28 cellular contexts compared by ENCODE assay signal in the genomic region with DNA sequence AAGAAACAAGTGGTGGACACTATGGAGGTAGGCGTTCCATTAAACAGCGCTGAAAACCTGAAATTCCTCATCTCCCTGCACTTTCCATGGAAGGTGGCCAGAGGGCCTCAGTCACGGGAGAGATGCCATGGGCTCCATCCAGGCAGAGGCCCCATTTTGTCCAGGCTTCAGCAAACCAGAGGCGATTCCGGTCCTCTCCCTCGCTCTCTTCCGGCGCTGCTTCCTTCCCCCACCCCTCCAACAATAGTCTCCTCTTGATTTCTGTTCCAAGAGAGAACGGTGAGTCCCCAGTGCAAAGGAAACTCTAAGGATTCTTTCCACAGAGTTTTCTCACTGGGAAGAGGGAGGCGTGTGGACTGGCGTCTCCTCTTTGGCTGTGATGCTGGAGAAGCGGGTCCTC. TPM values are rescaled to one million over a fixed set of nuclear protein-coding genes. Genes with fewer than 3 reads are reported as not detected.
DNase-seq lines count a peak whose midpoint lies in the region; ATAC-seq and TF ChIP-seq lines count a peak whose summit lies in the region.
"Had no signal": no experiment of that assay in that cellular context is flagged by ENCODE, and none has a peak within 500 bp of the region (broad histone marks: within the 10 kb centered on the region; RNA-seq: fewer than 3 reads in every experiment).

No MANE protein-coding gene starts in this region.

- H3K9me3 ChIP-seq in adipocyte (ENCODE audit: control insufficient read depth, low read length) (no peaks in the 10 kb centered on the region), heart left ventricle (no peaks in the 10 kb centered on the region), lower lobe of right lung (no peaks in the 10 kb centered on the region), testis (no peaks in the 10 kb centered on the region), adrenal gland (replicated peaks in 1 of 3) (no peaks in the 10 kb centered on the region)
- H3K9me3 ChIP-seq: A549, vagina had no signal

- H3K27me3 ChIP-seq in adipocyte (replicated peaks; ENCODE audit: control insufficient read depth, insufficient read depth, low read length) (no peaks in the 10 kb centered on the region), heart left ventricle (no peaks in the 10 kb centered on the region), lower lobe of right lung (ENCODE audit: low read depth) (no peaks in the 10 kb centered on the region), testis (no peaks in the 10 kb centered on the region), adrenal gland (no peaks in the 10 kb centered on the region)
- H3K27me3 ChIP-seq: hepatocyte, vagina had no signal

- DNase-seq in adipocyte (ENCODE audit: low read depth) (no peak), heart left ventricle (peak; percentile 41 to 72 (median 65)), lower lobe of right lung (no peak), testis (peak; percentile 19), T-helper 1 cell (no peak), adrenal gland (no peak)
- DNase-seq: activated CD4-positive, alpha-beta T cell treated with anti-CD3 and anti-CD28 coated beads, Interleukin-2, amount 10 ng/mL, durations not matched to agents 24 days and 14 days; activated naive CD8-positive, alpha-beta T cell treated with anti-CD3 and anti-CD28 coated beads, Interleukin-2, amount 50 U/mL, for 24 hours; activated T-cell treated with anti-CD3 and anti-CD28 coated beads, Interleukin-2, amount 50 U/mL, for 48 hours; CD4-positive, alpha-beta memory T cell; effector memory CD4-positive, alpha-beta T cell; EL; erythroblast; foreskin fibroblast; NCI-H1092; NCI-H1694 treated with DMSO at 0.1 percent for 48 hours; NCI-H2171 treated with DMSO at 0.1 percent for 48 hours; NCI-H524; retina; stimulated activated CD4-positive, alpha-beta T cell treated with anti-CD3 and anti-CD28 coated beads, Interleukin-2, amount 100 ng/mL, for 48 hours had no signal

- H3K4me1 ChIP-seq in adipocyte (ENCODE audit: control insufficient read depth, insufficient read depth, low read length) (peaks cover 32% of the 10 kb centered on the region), heart left ventricle (peaks cover 0 to 54% (median 12%) of the 10 kb centered on the region in 12 donors), lower lobe of right lung (peaks cover 6% of the 10 kb centered on the region), testis (no peaks in the 10 kb centered on the region), adrenal gland (replicated peaks in 1 of 2) (no peaks in the 10 kb centered on the region)

- peak overlapping the region; percentile 11 for H3K9ac ChIP-seq in adipocyte (ENCODE audit: low read length)

- WGBS in heart left ventricle, 4 donors, result 58 to 68% (median 64%) methylated on average over 12 of the region's 12 CpGs
- WGBS in testis, 2 donors, result 40 to 63% methylated on average over 12 of the region's 12 CpGs
- WGBS in adrenal gland, 4 donors, result 78 to 85% (median 83%) methylated on average over 12 of the region's 12 CpGs

- ATAC-seq in heart left ventricle (peak; percentile 65 to 85 (median 72)), lower lobe of right lung (peak in 1 of 2 donors; percentile 25), GM21576 (IDR thresholded peaks at IDR 0.05; ENCODE audit: unreplicated experiment) (no peak)
- no peak for ATAC-seq in activated CD4-positive, CD25-positive, alpha-beta regulatory T cell treated with anti-CD3 and anti-CD28 coated beads, Interleukin-2, amount 50 U/mL, for 24 hours
- ATAC-seq: A549; activated naive CD8-positive, alpha-beta T cell treated with anti-CD3 and anti-CD28 coated beads, Interleukin-2, amount 50 U/mL, for 24 hours; natural killer cell treated with Interleukin-12 subunit alpha and Interleukin-12 subunit beta and Interleukin-15 and Interleukin-18, amount 100 ng/mL, for 72 hours had no signal

- H3K4me3 ChIP-seq in adipocyte (ENCODE audit: low read length), result no peak overlapping the region
- H3K4me3 ChIP-seq in heart left ventricle, result peak overlapping the region in 2 of 12 donors; percentile 5 to 12
- no peak overlapping the region for H3K4me3 ChIP-seq in lower lobe of right lung
- peak overlapping the region in 1 of 2 donors; percentile 31 for H3K4me3 ChIP-seq in testis
- H3K4me3 ChIP-seq in adrenal gland, result no peak overlapping the region
- H3K4me3 ChIP-seq: A549, hepatocyte, vagina had no signal

- TF ChIP-seq CTCF in heart left ventricle (IDR thresholded peaks at IDR 0.05) (no peak), lower lobe of right lung (IDR thresholded peaks at IDR 0.05) (no peak), testis (IDR thresholded peaks at IDR 0.05) (no peak), adrenal gland (IDR thresholded peaks at IDR 0.05) (no peak)

- H3K36me3 ChIP-seq in adipocyte (ENCODE audit: control insufficient read depth, insufficient read depth, low read length, severe bottlenecking) (no peaks in the 10 kb centered on the region), heart left ventricle (no peaks in the 10 kb centered on the region), lower lobe of right lung (no peaks in the 10 kb centered on the region), testis (ENCODE audit: low read depth, missing control alignments) (no peaks in the 10 kb centered on the region), adrenal gland (replicated peaks in 1 of 2) (no peaks in the 10 kb centered on the region)
- H3K36me3 ChIP-seq: vagina had no signal

- TF ChIP-seq POLR2A in heart left ventricle (IDR thresholded peaks at IDR 0.05), result no peak
- TF ChIP-seq POLR2A in testis (IDR thresholded peaks at IDR 0.05), result no peak
- TF ChIP-seq POLR2A in adrenal gland (IDR thresholded peaks at IDR 0.05), result no peak

- H3K27ac ChIP-seq in heart left ventricle, result peak overlapping the region; percentile 56 to 84 (median 68)
- H3K27ac ChIP-seq in lower lobe of right lung, result peak overlapping the region; percentile 42
- peak overlapping the region in 1 of 2 donors; percentile 41 for H3K27ac ChIP-seq in testis
- H3K27ac ChIP-seq in adrenal gland, result no peak overlapping the region
- H3K27ac ChIP-seq: A549, hepatocyte, vagina had no signal

- intact Hi-C loops in heart left ventricle (cut with DNase I), result loop anchor here in 5 of 10 donors (2.0 to 10.0 kb wide), 5 partner anchors 37 to 105 kb away; no protein-coding TSS in a partner anchor
- intact Hi-C loops in lower lobe of right lung (cut with DNase I), result no loop called here
- intact Hi-C loops in testis (cut with DNase I; ENCODE audit: low total_unique reads), result no loop called here
- intact Hi-C loops in adrenal gland (cut with DNase I), result no loop called here

RNA-seq across cellular contexts. Expression of gene ZNF366, which starts 7.5 kb away (rescaled TPM):
- total RNA-seq in heart left ventricle (10 to 100 TPM in 2 of 9 donors, 1 to 10 TPM in 7; 3.9 to 18.5 (median 6.1) TPM), lower lobe of right lung (13.6 TPM), testis (1 to 10 TPM; 1.4 to 2.2 TPM), adrenal gland (1 to 10 TPM; 2.1 to 5.3 (median 3.9) TPM)
- polyA plus RNA-seq in heart left ventricle (1 to 10 TPM; 2.1 to 4.4 TPM), testis (ENCODE audit: insufficient read depth, low read depth, low replicate concordance) (0.96 TPM), adrenal gland (1 to 10 TPM in 2 of 3 donors, under 1 TPM in 1; 0.24 to 2.2 (median 1.3) TPM)
- total RNA-seq: activated CD4-positive, alpha-beta T cell treated with anti-CD3 and anti-CD28 coated beads, Interleukin-2, amount 10 ng/mL, durations not matched to agents 24 days and 14 days; H4; natural killer cell treated with Interleukin-12 subunit alpha and Interleukin-12 subunit beta and Interleukin-15 and Interleukin-18, amount 100 ng/mL, for 72 hours; osteocyte had no signal
- polyA plus RNA-seq: A549; CD4-positive, alpha-beta memory T cell; hepatocyte had no signal

Comparison
In these comparisons a context has a peak if more than half of its experiments do, and no peak if none do; other contexts are left out.
1. DNase-seq: peak in heart left ventricle (5 of 5) and testis (single experiment); none in adipocyte (single experiment), lower lobe of right lung (single experiment), T-helper 1 cell (0 of 5) and adrenal gland (0 of 7).
2. ATAC-seq: peak in heart left ventricle (4 of 4); none in GM21576 (single experiment) and activated CD4-positive, CD25-positive, alpha-beta regulatory T cell treated with anti-CD3 and anti-CD28 coated beads, Interleukin-2, amount 50 U/mL, for 24 hours (0 of 2).
3. H3K27ac ChIP-seq: peak in heart left ventricle (12 of 12) and lower lobe of right lung (single experiment); none in adrenal gland (0 of 5).